25 cellular contexts compared by ENCODE assay signal in the genomic region with DNA sequence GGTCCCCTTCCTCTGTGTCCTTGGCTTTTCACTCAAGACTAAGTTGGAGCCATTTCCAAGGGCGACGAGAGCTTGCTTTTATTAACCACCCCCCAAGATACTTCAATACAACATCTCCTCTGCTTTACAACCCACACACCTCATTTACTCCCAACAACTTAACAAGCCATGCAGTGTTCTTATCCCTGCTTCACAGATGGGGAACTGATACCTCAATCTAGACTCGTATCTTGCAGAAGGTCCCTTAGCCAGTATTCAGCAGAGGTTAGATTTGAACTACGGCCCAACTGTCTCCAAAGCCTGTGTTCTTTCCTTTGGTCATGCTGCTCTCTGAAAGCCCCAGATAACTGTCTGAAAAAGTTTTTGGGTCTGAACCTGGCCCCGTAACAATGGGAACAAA.
"Had no signal": no experiment of that assay in that cellular context is flagged by ENCODE, and none has a peak within 500 bp of the region (broad histone marks: within the 10 kb centered on the region; RNA-seq: fewer than 3 reads in every experiment).

No MANE protein-coding gene starts in this region.

- H3K4me1 Mint-ChIP-seq: activated CD4-positive, alpha-beta memory T cell treated with anti-CD3 and anti-CD28 coated beads, Interleukin-2, amount 10 ng/mL, durations not matched to agents 7 days and 5 days; activated CD4-positive, alpha-beta T cell treated with anti-CD3 and anti-CD28 coated beads, Interleukin-2, amount 10 ng/mL, durations not matched to agents 7 days and 5 days; activated naive CD4-positive, alpha-beta T cell treated with anti-CD3 and anti-CD28 coated beads, Interleukin-2, amount 50 U/mL, for 24 hours; activated naive CD8-positive, alpha-beta T cell treated with anti-CD3 and anti-CD28 coated beads, Interleukin-2, amount 50 U/mL, for 24 hours; naive thymus-derived CD4-positive, alpha-beta T cell; stimulated activated effector memory CD8-positive, alpha-beta T cell treated with anti-CD3 and anti-CD28 coated beads, Interleukin-12 subunit alpha, Interleukin-12 subunit beta, amount 100 ng/mL, for 72 hours had no signal

- H3K27ac Mint-ChIP-seq: activated CD4-positive, alpha-beta memory T cell treated with anti-CD3 and anti-CD28 coated beads, Interleukin-2, amount 10 ng/mL, durations not matched to agents 7 days and 5 days; activated CD4-positive, alpha-beta T cell treated with anti-CD3 and anti-CD28 coated beads, Interleukin-2, amount 10 ng/mL, durations not matched to agents 7 days and 5 days; activated naive CD4-positive, alpha-beta T cell treated with anti-CD3 and anti-CD28 coated beads, Interleukin-2, amount 50 U/mL, for 24 hours; activated naive CD8-positive, alpha-beta T cell treated with anti-CD3 and anti-CD28 coated beads, Interleukin-2, amount 50 U/mL, for 24 hours; activated T-helper 2 cell treated with anti-CD3 and anti-CD28 coated beads, Interferon-gamma antibody, Interleukin-2, Interleukin-4, amounts not matched to agents 10 μg/mL and 5 μg/mL and 100 μg/mL, durations not matched to agents 14 hours and 24 hours and 36 hours; memory B cell; naive thymus-derived CD4-positive, alpha-beta T cell; stimulated activated effector memory CD8-positive, alpha-beta T cell treated with anti-CD3 and anti-CD28 coated beads, Interleukin-12 subunit alpha, Interleukin-12 subunit beta, amount 100 ng/mL, for 72 hours; stimulated activated naive CD8-positive, alpha-beta T cell treated with anti-CD3 and anti-CD28 coated beads, Interleukin-15, Interleukin-2, amounts not matched to agents 100 ng/mL and 50 ng/mL, for 24 hours; T-helper 17 cell had no signal

- H3K9me3 ChIP-seq: breast epithelium, heart left ventricle, right lobe of liver, upper lobe of left lung had no signal

- H3K36me3 Mint-ChIP-seq: activated naive CD4-positive, alpha-beta T cell treated with anti-CD3 and anti-CD28 coated beads, Interleukin-2, amount 50 U/mL, for 24 hours; memory B cell; naive thymus-derived CD4-positive, alpha-beta T cell; stimulated activated effector memory CD8-positive, alpha-beta T cell treated with anti-CD3 and anti-CD28 coated beads, Interleukin-12 subunit alpha, Interleukin-12 subunit beta, amount 100 ng/mL, for 72 hours had no signal

- H3K36me3 ChIP-seq: breast epithelium, heart left ventricle, right lobe of liver, upper lobe of left lung, WERI-Rb-1 had no signal

- DNase-seq: activated CD4-positive, alpha-beta memory T cell treated with anti-CD3 and anti-CD28 coated beads, Interleukin-2, amount 10 ng/mL, durations not matched to agents 7 days and 5 days; activated CD4-positive, alpha-beta T cell treated with anti-CD3 and anti-CD28 coated beads, Interleukin-2, amount 10 ng/mL, durations not matched to agents 7 days and 5 days; activated naive CD8-positive, alpha-beta T cell treated with anti-CD3 and anti-CD28 coated beads, Interleukin-2, amount 50 U/mL, for 24 hours; activated T-cell treated with anti-CD3 and anti-CD28 coated beads, Interleukin-2, amount 50 U/mL, for 48 hours; central memory CD4-positive, alpha-beta T cell; heart left ventricle; midbrain; naive thymus-derived CD4-positive, alpha-beta T cell; occipital lobe; posterior cingulate gyrus; right lobe of liver; stimulated activated CD4-positive, alpha-beta T cell treated with anti-CD3 and anti-CD28 coated beads, Interleukin-4, amount 100 ng/mL, for 24 hours; T-helper 17 cell; T1000; upper lobe of left lung; WERI-Rb-1 had no signal

- H3K9me3 Mint-ChIP-seq: activated CD4-positive, alpha-beta memory T cell treated with anti-CD3 and anti-CD28 coated beads, Interleukin-2, amount 10 ng/mL, durations not matched to agents 7 days and 5 days; activated CD4-positive, alpha-beta T cell treated with anti-CD3 and anti-CD28 coated beads, Interleukin-2, amount 10 ng/mL, durations not matched to agents 7 days and 5 days; activated naive CD4-positive, alpha-beta T cell treated with anti-CD3 and anti-CD28 coated beads, Interleukin-2, amount 50 U/mL, for 24 hours; activated naive CD8-positive, alpha-beta T cell treated with anti-CD3 and anti-CD28 coated beads, Interleukin-2, amount 50 U/mL, for 24 hours; activated T-helper 2 cell treated with anti-CD3 and anti-CD28 coated beads, Interferon-gamma antibody, Interleukin-2, Interleukin-4, amounts not matched to agents 10 μg/mL and 5 μg/mL and 100 μg/mL, durations not matched to agents 14 hours and 24 hours and 36 hours; memory B cell; neural crest cell; stimulated activated effector memory CD8-positive, alpha-beta T cell treated with anti-CD3 and anti-CD28 coated beads, Interleukin-12 subunit alpha, Interleukin-12 subunit beta, amount 100 ng/mL, for 72 hours; stimulated activated naive CD8-positive, alpha-beta T cell treated with anti-CD3 and anti-CD28 coated beads, Interleukin-15, Interleukin-2, amounts not matched to agents 100 ng/mL and 50 ng/mL, for 24 hours had no signal

- H3K4me1 ChIP-seq: breast epithelium, right lobe of liver had no signal

- H3K27ac ChIP-seq: breast epithelium, right lobe of liver, upper lobe of left lung, WERI-Rb-1 had no signal

- H3K27me3 ChIP-seq: breast epithelium, heart left ventricle, right lobe of liver, upper lobe of left lung had no signal

- H3K27me3 Mint-ChIP-seq: activated CD4-positive, alpha-beta T cell treated with anti-CD3 and anti-CD28 coated beads, Interleukin-2, amount 10 ng/mL, durations not matched to agents 7 days and 5 days; activated naive CD4-positive, alpha-beta T cell treated with anti-CD3 and anti-CD28 coated beads, Interleukin-2, amount 50 U/mL, for 24 hours; stimulated activated naive CD8-positive, alpha-beta T cell treated with anti-CD3 and anti-CD28 coated beads, Interleukin-15, Interleukin-2, amounts not matched to agents 100 ng/mL and 50 ng/mL, for 24 hours had no signal

- H3K4me3 ChIP-seq: breast epithelium, heart left ventricle, right lobe of liver, skin epidermis, upper lobe of left lung had no signal

- H3K4me3 Mint-ChIP-seq: activated CD4-positive, alpha-beta memory T cell treated with anti-CD3 and anti-CD28 coated beads, Interleukin-2, amount 10 ng/mL, durations not matched to agents 7 days and 5 days; activated CD4-positive, alpha-beta T cell treated with anti-CD3 and anti-CD28 coated beads, Interleukin-2, amount 10 ng/mL, durations not matched to agents 7 days and 5 days; activated naive CD4-positive, alpha-beta T cell treated with anti-CD3 and anti-CD28 coated beads, Interleukin-2, amount 50 U/mL, for 24 hours; activated naive CD8-positive, alpha-beta T cell treated with anti-CD3 and anti-CD28 coated beads, Interleukin-2, amount 50 U/mL, for 24 hours; memory B cell; naive thymus-derived CD4-positive, alpha-beta T cell; neural crest cell; stimulated activated effector memory CD8-positive, alpha-beta T cell treated with anti-CD3 and anti-CD28 coated beads, Interleukin-12 subunit alpha, Interleukin-12 subunit beta, amount 100 ng/mL, for 72 hours; stimulated activated naive CD8-positive, alpha-beta T cell treated with anti-CD3 and anti-CD28 coated beads, Interleukin-15, Interleukin-2, amounts not matched to agents 100 ng/mL and 50 ng/mL, for 24 hours; T-helper 17 cell had no signal

- ATAC-seq: activated CD4-positive, CD25-positive, alpha-beta regulatory T cell treated with anti-CD3 and anti-CD28 coated beads, Interleukin-2, amount 50 U/mL, for 24 hours; activated naive CD8-positive, alpha-beta T cell treated with anti-CD3 and anti-CD28 coated beads, Interleukin-2, amount 50 U/mL, for 24 hours; heart left ventricle; naive thymus-derived CD4-positive, alpha-beta T cell; right lobe of liver; stimulated activated effector memory CD8-positive, alpha-beta T cell treated with anti-CD3 and anti-CD28 coated beads, Interleukin-12 subunit alpha, Interleukin-12 subunit beta, amount 100 ng/mL, for 72 hours; T-helper 17 cell had no signal
